ENCODE assay signal across 16 cellular contexts in genomic region chr3:170267793-170268192, GRCh38. TPM values are rescaled to one million over a fixed set of nuclear protein-coding genes. Genes with fewer than 3 reads are reported as not detected.
A peak's percentile ranks its signal among the peaks of the same experiment; 100 is the strongest.
DNase-seq lines count a peak whose midpoint lies in the region; ATAC-seq and TF ChIP-seq lines count a peak whose summit lies in the region.
"Had no signal": no experiment of that assay in that cellular context is flagged by ENCODE, and none has a peak within 500 bp of the region (broad histone marks: within the 10 kb centered on the region; RNA-seq: fewer than 3 reads in every experiment).

No MANE protein-coding gene starts in this region.

- no peak overlapping the region for H3K4me3 ChIP-seq in right lobe of liver
- H3K4me3 ChIP-seq: BLaER1 treated with 17β-estradiol and CSF1 and Interleukin-3, amounts not matched to agents 10 nM and 100 nM had no signal

- H3K4me3 Mint-ChIP-seq in stimulated activated naive CD8-positive, alpha-beta T cell treated with anti-CD3 and anti-CD28 coated beads, Interleukin-15, Interleukin-2, amounts not matched to agents 100 ng/mL and 50 ng/mL, for 24 hours: no peak overlapping the region
- H3K4me3 Mint-ChIP-seq: B cell; CD4-positive, CD25-positive, alpha-beta regulatory T cell; CD8-positive, alpha-beta memory T cell; H9 had no signal

- intact Hi-C loops in right lobe of liver (cut with DNase I): no loop called here

- H3K27me3 Mint-ChIP-seq in stimulated activated naive CD8-positive, alpha-beta T cell treated with anti-CD3 and anti-CD28 coated beads, Interleukin-15, Interleukin-2, amounts not matched to agents 100 ng/mL and 50 ng/mL, for 24 hours: no peaks in the 10 kb centered on the region
- H3K27me3 Mint-ChIP-seq: B cell; CD4-positive, CD25-positive, alpha-beta regulatory T cell; CD8-positive, alpha-beta memory T cell had no signal

- no peaks in the 10 kb centered on the region for H3K9me3 ChIP-seq in right lobe of liver
- H3K9me3 ChIP-seq: BLaER1 treated with 17β-estradiol and CSF1 and Interleukin-3, amounts not matched to agents 10 nM and 100 nM had no signal

- H3K9me3 Mint-ChIP-seq in stimulated activated naive CD8-positive, alpha-beta T cell treated with anti-CD3 and anti-CD28 coated beads, Interleukin-15, Interleukin-2, amounts not matched to agents 100 ng/mL and 50 ng/mL, for 24 hours: no peaks in the 10 kb centered on the region
- H3K9me3 Mint-ChIP-seq: CD4-positive, CD25-positive, alpha-beta regulatory T cell; CD8-positive, alpha-beta memory T cell; H9 had no signal

- 69% methylated on average over 5 of the region's 5 CpGs for WGBS in right lobe of liver (ENCODE audit: insufficient coverage, low coverage, low lambda C conversion rate, missing lambda C conversion rate)

- no peaks in the 10 kb centered on the region for H3K27me3 ChIP-seq in right lobe of liver
- H3K27me3 ChIP-seq: BLaER1 treated with 17β-estradiol and CSF1 and Interleukin-3, amounts not matched to agents 10 nM and 100 nM had no signal

- no peaks in the 10 kb centered on the region for H3K36me3 ChIP-seq in right lobe of liver

- H3K27ac Mint-ChIP-seq in stimulated activated naive CD8-positive, alpha-beta T cell treated with anti-CD3 and anti-CD28 coated beads, Interleukin-15, Interleukin-2, amounts not matched to agents 100 ng/mL and 50 ng/mL, for 24 hours: peak overlapping the region; percentile 5
- H3K27ac Mint-ChIP-seq: B cell; CD4-positive, CD25-positive, alpha-beta regulatory T cell; H9 had no signal

- no peak for DNase-seq in stimulated activated naive CD8-positive, alpha-beta T cell treated with anti-CD3 and anti-CD28 coated beads, Interleukin-15, Interleukin-2, amounts not matched to agents 100 U/mL and 50 U/mL, for 24 hours
- DNase-seq in NCI-H1417 treated with DMSO at 0.1 percent for 48 hours (lab: John Stamatoyannopoulos, UW): peak; percentile 17
- peak; percentile 90 for DNase-seq in NCI-H2081 treated with DMSO at 0.1 percent for 48 hours (lab: John Stamatoyannopoulos, UW)
- DNase-seq in right lobe of liver: peak in 1 of 3 donors; percentile 50
- no peak for DNase-seq in NK-92 treated with Interleukin-12 subunit alpha and Interleukin-12 subunit beta, amount 100 ng/mL, for 24 hours (lab: John Stamatoyannopoulos, UW)
- DNase-seq in NCI-H748 (lab: John Stamatoyannopoulos, UW; ENCODE audit: unreplicated experiment): no peak
- DNase-seq: CD4-positive, CD25-positive, alpha-beta regulatory T cell; CD8-positive, alpha-beta memory T cell; COR-L47; DMS 273 treated with DMSO at 0.1 percent for 48 hours; GF-D8; H9 had no signal

- no peak for ATAC-seq in stimulated activated naive CD8-positive, alpha-beta T cell treated with anti-CD3 and anti-CD28 coated beads, Interleukin-15, Interleukin-2, amounts not matched to agents 100 U/mL and 50 U/mL, for 24 hours
- peak; percentile 67 to 73 (median 72) for ATAC-seq in right lobe of liver
- no peak for ATAC-seq in HG02623 (IDR thresholded peaks at IDR 0.05; ENCODE audit: unreplicated experiment)

- no peak overlapping the region for H3K27ac ChIP-seq in right lobe of liver
- H3K27ac ChIP-seq: BLaER1 treated with 17β-estradiol and CSF1 and Interleukin-3, amounts not matched to agents 10 nM and 100 nM had no signal

- TF ChIP-seq POLR2A in right lobe of liver (IDR thresholded peaks at IDR 0.05): no peak

- no peaks in the 10 kb centered on the region for H3K4me1 Mint-ChIP-seq in stimulated activated naive CD8-positive, alpha-beta T cell treated with anti-CD3 and anti-CD28 coated beads, Interleukin-15, Interleukin-2, amounts not matched to agents 100 ng/mL and 50 ng/mL, for 24 hours (ENCODE audit: low read depth)
- H3K4me1 Mint-ChIP-seq: B cell; CD8-positive, alpha-beta memory T cell; H9 had no signal

- peaks cover 40% of the 10 kb centered on the region for H3K36me3 Mint-ChIP-seq in stimulated activated naive CD8-positive, alpha-beta T cell treated with anti-CD3 and anti-CD28 coated beads, Interleukin-15, Interleukin-2, amounts not matched to agents 100 ng/mL and 50 ng/mL, for 24 hours (ENCODE audit: low read depth)

- H3K4me1 ChIP-seq in right lobe of liver: peaks cover 0 to 19% (median 3%) of the 10 kb centered on the region in 4 donors

- TF ChIP-seq CTCF in right lobe of liver (IDR thresholded peaks at IDR 0.05): no peak

RNA-seq across cellular contexts. Expression of gene PRKCI, which starts 45.6 kb away (rescaled TPM):
- total RNA-seq in right lobe of liver: 10 to 100 TPM in 2 of 6 experiments, 1 to 10 TPM in 4; 8.2 to 15.7 (median 8.9) TPM

Comparison
In these comparisons a context has a peak if more than half of its experiments do, and no peak if none do; other contexts are left out.
1. ATAC-seq: peak in right lobe of liver (4 of 4); none in stimulated activated naive CD8-positive, alpha-beta T cell treated with anti-CD3 and anti-CD28 coated beads, Interleukin-15, Interleukin-2, amounts not matched to agents 100 U/mL and 50 U/mL, for 24 hours (single experiment) and HG02623 (single experiment).
2. DNase-seq: peak in NCI-H1417 treated with DMSO at 0.1 percent for 48 hours (single experiment) and NCI-H2081 treated with DMSO at 0.1 percent for 48 hours (single experiment); none in stimulated activated naive CD8-positive, alpha-beta T cell treated with anti-CD3 and anti-CD28 coated beads, Interleukin-15, Interleukin-2, amounts not matched to agents 100 U/mL and 50 U/mL, for 24 hours (single experiment), NK-92 treated with Interleukin-12 subunit alpha and Interleukin-12 subunit beta, amount 100 ng/mL, for 24 hours (single experiment) and NCI-H748 (single experiment).